Comparison of ENCODE assay signal across 14 cellular contexts in the genomic region with DNA sequence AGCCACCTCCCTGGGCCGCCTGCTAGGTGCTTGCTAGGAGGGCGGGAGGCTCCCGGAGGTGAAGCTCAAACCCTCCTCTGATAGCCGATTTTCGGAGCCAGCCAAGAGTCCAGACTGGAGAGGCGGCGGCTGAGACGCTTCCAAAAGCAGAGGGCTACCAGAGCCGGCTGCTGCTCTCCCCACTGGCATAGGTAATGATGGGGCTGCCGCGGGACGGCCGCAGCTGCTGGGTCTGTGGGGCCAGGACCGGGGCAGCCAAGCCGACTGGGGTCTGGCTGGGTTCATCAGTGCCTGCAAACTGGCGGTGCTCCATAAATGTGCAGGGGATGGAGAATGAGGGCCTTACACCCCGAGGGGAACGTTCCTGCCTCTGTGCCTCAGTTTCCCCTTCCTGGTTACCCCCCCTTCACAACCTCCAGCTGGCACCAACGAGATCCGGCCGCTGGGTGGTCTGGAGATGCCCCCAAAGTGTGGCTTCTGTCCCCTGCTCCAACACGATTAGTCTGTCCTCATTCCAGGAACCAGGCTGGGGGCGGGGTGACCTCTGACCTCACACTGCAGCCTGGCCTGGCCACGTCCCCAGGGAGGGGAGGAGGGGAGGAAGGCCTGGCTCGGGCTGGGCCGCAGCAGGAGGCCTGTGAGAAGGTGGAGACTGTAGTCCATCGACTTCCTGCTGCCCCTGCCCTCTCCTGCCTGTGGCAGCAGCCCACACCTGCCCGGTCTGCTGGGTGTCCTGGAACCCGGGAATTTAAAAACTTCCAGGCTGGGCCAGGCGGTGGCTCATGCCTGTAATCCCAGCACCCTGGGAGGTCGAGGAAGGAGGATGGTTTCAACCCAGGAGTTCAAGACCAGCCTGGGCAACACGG. TPM values are rescaled to one million over a fixed set of nuclear protein-coding genes. Genes with fewer than 3 reads are reported as not detected.
DNase-seq lines count a peak whose midpoint lies in the region; ATAC-seq and TF ChIP-seq lines count a peak whose summit lies in the region.
"Had no signal": no experiment of that assay in that cellular context is flagged by ENCODE, and none has a peak within 500 bp of the region (broad histone marks: within the 10 kb centered on the region; RNA-seq: fewer than 3 reads in every experiment).

No MANE protein-coding gene starts in this region.

- H3K4me1 ChIP-seq in gastrocnemius medialis, result peaks cover 17 to 19% of the 10 kb centered on the region in 2 donors

- TF ChIP-seq POLR2A in gastrocnemius medialis (IDR thresholded peaks at IDR 0.05), result no peak

- H3K36me3 ChIP-seq in gastrocnemius medialis, result no peaks in the 10 kb centered on the region
- H3K36me3 ChIP-seq: BLaER1, Peyer's patch had no signal

- in situ Hi-C loops in gastrocnemius medialis (cut with MboI; ENCODE audit: low sequenced_read_pairs in 4 of 4), result loop anchor here (5.0 to 25.0 kb wide), 4 partner anchors 58 to 208 kb away; a partner anchor contains a TSS

- no peaks in the 10 kb centered on the region for H3K27me3 Mint-ChIP-seq in activated CD8-positive, alpha-beta T cell treated with anti-CD3 and anti-CD28 coated beads, Interleukin-2, amount 10 ng/mL, durations not matched to agents 7 days and 5 days (ENCODE audit: low read depth)

- no peaks in the 10 kb centered on the region for H3K9me3 ChIP-seq in gastrocnemius medialis
- H3K9me3 ChIP-seq: BLaER1, Peyer's patch had no signal

- CTCF ChIA-PET in activated CD8-positive, alpha-beta T cell treated with anti-CD3 and anti-CD28 coated beads, Interleukin-2, amount 10 ng/mL, durations not matched to agents 7 days and 5 days (lab: Charles Lee), result interaction anchor here (5.4 to 5.6 kb wide), 2 partner anchors 58 to 117 kb away, joined by 53 to 125 read pairs; no protein-coding TSS in a partner anchor

- H3K4me3 ChIP-seq in gastrocnemius medialis, result no peak overlapping the region
- H3K4me3 ChIP-seq: BLaER1, Peyer's patch had no signal

- no peaks in the 10 kb centered on the region for H3K9me3 Mint-ChIP-seq in activated CD8-positive, alpha-beta T cell treated with anti-CD3 and anti-CD28 coated beads, Interleukin-2, amount 10 ng/mL, durations not matched to agents 7 days and 5 days (ENCODE audit: insufficient read depth)
- H3K9me3 Mint-ChIP-seq: activated T-helper 1 cell treated with anti-CD3 and anti-CD28 coated beads, Interleukin-12 subunit alpha, Interleukin-12 subunit beta, Interleukin-2, Interleukin-4 antibody, amounts not matched to agents 30 ng/mL and 10 ng/mL and 1 ng/mL, durations not matched to agents 14 hours and 24 hours and 36 hours; stimulated activated effector memory CD8-positive, alpha-beta T cell treated with anti-CD3 and anti-CD28 coated beads, Interleukin-12 subunit alpha, Interleukin-12 subunit beta, amount 100 ng/mL, for 72 hours had no signal

- H3K27ac ChIP-seq in gastrocnemius medialis, result no peak overlapping the region
- H3K27ac ChIP-seq: BLaER1, Peyer's patch, WERI-Rb-1 had no signal

- H3K4me3 Mint-ChIP-seq in activated CD8-positive, alpha-beta T cell treated with anti-CD3 and anti-CD28 coated beads, Interleukin-2, amount 10 ng/mL, durations not matched to agents 7 days and 5 days, result no peak overlapping the region
- H3K4me3 Mint-ChIP-seq: activated T-helper 1 cell treated with anti-CD3 and anti-CD28 coated beads, Interleukin-12 subunit alpha, Interleukin-12 subunit beta, Interleukin-2, Interleukin-4 antibody, amounts not matched to agents 30 ng/mL and 10 ng/mL and 1 ng/mL, durations not matched to agents 14 hours and 24 hours and 36 hours; stimulated activated effector memory CD8-positive, alpha-beta T cell treated with anti-CD3 and anti-CD28 coated beads, Interleukin-12 subunit alpha, Interleukin-12 subunit beta, amount 100 ng/mL, for 72 hours had no signal

- POLR2A ChIA-PET in activated CD8-positive, alpha-beta T cell treated with anti-CD3 and anti-CD28 coated beads, Interleukin-2, amount 10 ng/mL, durations not matched to agents 7 days and 5 days (lab: Charles Lee), result interaction anchor here (1.2 kb wide), 1 partner anchor 9 kb away, joined by 3 read pairs; no protein-coding TSS in a partner anchor

- ATAC-seq in gastrocnemius medialis, result no peak
- no peak for ATAC-seq in activated CD8-positive, alpha-beta T cell treated with anti-CD3 and anti-CD28 coated beads, Interleukin-2, amount 10 ng/mL, durations not matched to agents 7 days and 5 days
- ATAC-seq: stimulated activated effector memory CD8-positive, alpha-beta T cell treated with anti-CD3 and anti-CD28 coated beads, Interleukin-12 subunit alpha, Interleukin-12 subunit beta, amount 100 ng/mL, for 72 hours had no signal

- H3K4me1 Mint-ChIP-seq in activated CD8-positive, alpha-beta T cell treated with anti-CD3 and anti-CD28 coated beads, Interleukin-2, amount 10 ng/mL, durations not matched to agents 7 days and 5 days (ENCODE audit: low read depth), result peaks cover 18% of the 10 kb centered on the region

- no peak overlapping the region for H3K27ac Mint-ChIP-seq in activated CD8-positive, alpha-beta T cell treated with anti-CD3 and anti-CD28 coated beads, Interleukin-2, amount 10 ng/mL, durations not matched to agents 7 days and 5 days
- H3K27ac Mint-ChIP-seq: activated T-helper 1 cell treated with anti-CD3 and anti-CD28 coated beads, Interleukin-12 subunit alpha, Interleukin-12 subunit beta, Interleukin-2, Interleukin-4 antibody, amounts not matched to agents 30 ng/mL and 10 ng/mL and 1 ng/mL, durations not matched to agents 14 hours and 24 hours and 36 hours; stimulated activated effector memory CD8-positive, alpha-beta T cell treated with anti-CD3 and anti-CD28 coated beads, Interleukin-12 subunit alpha, Interleukin-12 subunit beta, amount 100 ng/mL, for 72 hours had no signal

- H3K36me3 Mint-ChIP-seq in activated CD8-positive, alpha-beta T cell treated with anti-CD3 and anti-CD28 coated beads, Interleukin-2, amount 10 ng/mL, durations not matched to agents 7 days and 5 days (ENCODE audit: low read depth), result no peaks in the 10 kb centered on the region

- peaks cover 0 to 3% (median 2%) of the 10 kb centered on the region in 3 donors for H3K27me3 ChIP-seq in gastrocnemius medialis
- H3K27me3 ChIP-seq: BLaER1, Peyer's patch had no signal

- TF ChIP-seq CTCF in gastrocnemius medialis (IDR thresholded peaks at IDR 0.05 in 4 of 5, conservative IDR thresholded peaks at IDR 0.05 in 1 of 5), result no peak

- intact Hi-C loops in gastrocnemius medialis (cut with DNase I; ENCODE audit: low total_unique reads), result loop anchor here (5.0 kb wide), 2 partner anchors 123 to 208 kb away; a partner anchor contains a TSS

- DNase-seq in EH (ENCODE audit: low read depth), result peak; percentile 23
- DNase-seq in kidney tubule cell (ENCODE audit: low spot score), result peak; percentile 62
- no peak for DNase-seq in gastrocnemius medialis
- no peak for DNase-seq in NCI-H1694 (lab: John Stamatoyannopoulos, UW)
- DNase-seq in activated CD8-positive, alpha-beta T cell treated with anti-CD3 and anti-CD28 coated beads, Interleukin-2, amount 10 ng/mL, durations not matched to agents 7 days and 5 days, result no peak
- DNase-seq: NCI-H1436, Peyer's patch, WERI-Rb-1 had no signal

TF ChIP-seq in PFSK-1, 5 proteins besides CTCF, POLR2A, EP300 and RAD21:
- TF ChIP-seq FOXP2 (optimal IDR thresholded peaks at IDR 0.05; ENCODE audit: borderline replicate concordance, extremely low read depth, extremely low read length, insufficient read depth) (peak; percentile 26), POLR2AphosphoS5 (IDR thresholded peaks at IDR 0.05; ENCODE audit: low read depth, low read length) (no peak)

RNA-seq across cellular contexts. Expression of a gene that starts 3.8 kb away (rescaled TPM):
- 196 TPM for polyA plus RNA-seq in PFSK-1 (2012; ENCODE audit: insufficient read length, low read depth)
- total RNA-seq in gastrocnemius medialis, result 10 to 100 TPM in 3 of 4 donors, 1 to 10 TPM in 1; 4.4 to 59.0 (median 28.6) TPM
- total RNA-seq in activated CD8-positive, alpha-beta T cell treated with anti-CD3 and anti-CD28 coated beads, Interleukin-2, amount 10 ng/mL, durations not matched to agents 7 days and 5 days, result 10 to 100 TPM; 51.5 to 53.0 TPM

RNA-seq across cellular contexts. Expression of a gene that starts 19.9 kb away (rescaled TPM):
- 0.58 TPM for polyA plus RNA-seq in PFSK-1 (2012; ENCODE audit: insufficient read length, low read depth)
- total RNA-seq in gastrocnemius medialis, result not detected
- not detected for total RNA-seq in activated CD8-positive, alpha-beta T cell treated with anti-CD3 and anti-CD28 coated beads, Interleukin-2, amount 10 ng/mL, durations not matched to agents 7 days and 5 days
- total RNA-seq: activated T-helper 1 cell treated with anti-CD3 and anti-CD28 coated beads, Interleukin-12 subunit alpha, Interleukin-12 subunit beta, Interleukin-2, Interleukin-4 antibody, amounts not matched to agents 30 ng/mL and 10 ng/mL and 1 ng/mL, durations not matched to agents 14 hours and 24 hours and 36 hours; cerebellum; Peyer's patch had no signal

RNA-seq across cellular contexts. Expression of a gene that starts 40.6 kb away (rescaled TPM):
- 226 TPM for polyA plus RNA-seq in PFSK-1 (2012; ENCODE audit: insufficient read length, low read depth)
- total RNA-seq in gastrocnemius medialis, result 100 to 1,000 TPM in 3 of 4 donors, 10 to 100 TPM in 1; 98.5 to 150 (median 124) TPM
- total RNA-seq in activated CD8-positive, alpha-beta T cell treated with anti-CD3 and anti-CD28 coated beads, Interleukin-2, amount 10 ng/mL, durations not matched to agents 7 days and 5 days, result 100 to 1,000 TPM; 153 to 160 TPM

RNA-seq across cellular contexts. Expression of a gene that starts 41.0 kb away (rescaled TPM):
- polyA plus RNA-seq in PFSK-1 (2012; ENCODE audit: insufficient read length, low read depth), result not detected
- not detected for total RNA-seq in gastrocnemius medialis
- not detected for total RNA-seq in activated CD8-positive, alpha-beta T cell treated with anti-CD3 and anti-CD28 coated beads, Interleukin-2, amount 10 ng/mL, durations not matched to agents 7 days and 5 days
- total RNA-seq: activated T-helper 1 cell treated with anti-CD3 and anti-CD28 coated beads, Interleukin-12 subunit alpha, Interleukin-12 subunit beta, Interleukin-2, Interleukin-4 antibody, amounts not matched to agents 30 ng/mL and 10 ng/mL and 1 ng/mL, durations not matched to agents 14 hours and 24 hours and 36 hours; cerebellum; glomerular endothelial cell; Peyer's patch had no signal

RNA-seq across cellular contexts. Expression of a gene that starts 46.0 kb away (rescaled TPM):
- 109 TPM for polyA plus RNA-seq in PFSK-1 (2012; ENCODE audit: insufficient read length, low read depth)
- 10 to 100 TPM in 1 of 4 donors, 1 to 10 TPM in 3; 2.2 to 10.1 (median 4.1) TPM for total RNA-seq in gastrocnemius medialis
- 100 to 1,000 TPM; 417 to 455 TPM for total RNA-seq in activated CD8-positive, alpha-beta T cell treated with anti-CD3 and anti-CD28 coated beads, Interleukin-2, amount 10 ng/mL, durations not matched to agents 7 days and 5 days

Comparison
In these comparisons a context has a peak if more than half of its experiments do, and no peak if none do; other contexts are left out.
1. DNase-seq: peak in EH (single experiment) and kidney tubule cell (single experiment); none in gastrocnemius medialis (0 of 2), NCI-H1694 (single experiment) and activated CD8-positive, alpha-beta T cell treated with anti-CD3 and anti-CD28 coated beads, Interleukin-2, amount 10 ng/mL, durations not matched to agents 7 days and 5 days (single experiment).